ENCODE assay signal across 8 cellular contexts in the genomic region with DNA sequence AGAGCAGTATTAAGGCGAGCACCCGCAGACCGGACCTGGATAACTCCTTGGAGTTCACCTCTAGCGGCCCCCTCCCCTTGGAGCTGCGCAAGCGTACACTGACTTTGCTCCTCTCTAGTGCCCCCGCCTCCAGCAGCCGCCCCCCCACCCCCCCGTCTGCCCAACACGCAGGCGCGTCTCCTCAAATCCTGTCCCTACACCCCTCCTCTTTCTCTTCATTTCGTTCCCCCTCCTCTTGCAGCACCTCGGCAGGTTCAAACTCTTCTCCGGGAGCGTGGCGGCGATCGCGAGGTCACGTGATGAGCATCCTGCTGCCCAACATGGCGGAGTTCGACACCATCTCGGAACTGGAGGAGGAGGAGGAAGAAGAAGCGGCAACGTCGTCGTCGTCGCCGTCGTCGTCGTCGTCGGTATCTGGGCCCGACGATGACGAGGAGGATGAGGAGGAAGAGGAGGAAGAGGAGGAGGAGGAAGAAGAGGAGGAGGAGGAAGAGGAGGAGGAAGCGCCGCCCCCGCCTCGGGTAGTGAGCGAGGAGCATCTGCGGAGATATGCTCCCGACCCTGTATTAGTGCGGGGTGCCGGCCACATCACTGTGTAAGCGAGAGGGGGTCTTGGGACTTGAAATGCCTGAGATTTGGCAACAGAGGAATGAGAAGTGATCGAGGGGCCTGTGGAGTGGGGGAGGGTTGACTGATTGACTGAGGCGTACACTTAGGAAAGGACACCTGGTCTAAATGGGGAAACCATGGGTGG. TPM values are rescaled to one million over a fixed set of nuclear protein-coding genes. Genes with fewer than 3 reads are reported as not detected.
DNase-seq lines count a peak whose midpoint lies in the region; ATAC-seq and TF ChIP-seq lines count a peak whose summit lies in the region.

TSS of gene CHIC1 (plus strand) at position 212 of the 754 bp plus-strand sequence. CDS start at position 300, 88 bp downstream.

- peak; percentile 73 for ATAC-seq in CD4-positive, alpha-beta T cell (ENCODE audit: poor library complexity)
- ATAC-seq in GM19455 (IDR thresholded peaks at IDR 0.05; ENCODE audit: unreplicated experiment) = peak; percentile 49
- ATAC-seq in natural killer cell treated with Interleukin-12 subunit alpha and Interleukin-12 subunit beta and Interleukin-15 and Interleukin-18, amount 100 ng/mL, for 72 hours = peak; percentile 81 to 82
- ATAC-seq in stimulated activated naive B cell treated with anti-CD40 and anti-IgM and Interleukin-4, amounts not matched to agents 10 μg/mL and 1 μg/mL and 100 μg/mL, for 72 hours (replicated peaks) = peak; percentile 77 to 80

- H3K4me2 ChIP-seq in PC-9 = peak within 1 kb of the TSS; percentile 88
- peak within 1 kb of the TSS; percentile 75 for H3K4me2 ChIP-seq in fibroblast of lung (ENCODE audit: extremely low read depth, insufficient read depth, low read length)

- H3K36me3 ChIP-seq in PC-9 (ENCODE audit: low read depth) = no peaks in the 10 kb centered on the region
- no peaks in the 10 kb centered on the region for H3K36me3 ChIP-seq in fibroblast of lung (ENCODE audit: control insufficient read depth, insufficient read depth, low read length)

- intact Hi-C loops in CD4-positive, alpha-beta T cell (cut with DNase I, micrococcal nuclease) = loop anchor here in 1 of 2 experiments (10.0 kb wide), 3 partner anchors 348 to 1288 kb away; partner anchors contain the start of genes NAP1L2 and RPS4X
- intact Hi-C loops in PC-9 (cut with micrococcal nuclease; ENCODE audit: unreplicated experiment) = loop anchor here (2.0 kb wide), 1 partner anchor 14 kb away; no protein-coding TSS in a partner anchor

- POLR2A ChIA-PET in CD4-positive, alpha-beta T cell (lab: Charles Lee) = interaction anchor here (0.6 kb wide), 1 partner anchor 19 kb away, joined by 3 read pairs; no protein-coding TSS in a partner anchor
- POLR2A ChIA-PET in PC-9 (lab: Charles Lee; ENCODE audit: unreplicated experiment) = interaction anchor here (0.6 kb wide), 1 partner anchor 456 kb away, joined by 3 read pairs; no protein-coding TSS in a partner anchor

- H3F3A ChIP-seq in PC-9 (ENCODE audit: insufficient read depth, low read depth) = no peaks in the 10 kb centered on the region

- no peak for TF ChIP-seq CTCF in CD4-positive, alpha-beta T cell (IDR thresholded peaks at IDR 0.05)
- no peak for TF ChIP-seq CTCF in PC-9 (conservative IDR thresholded peaks at IDR 0.05)
- TF ChIP-seq CTCF in fibroblast of lung (conservative IDR thresholded peaks at IDR 0.05 in 1 of 2, IDR thresholded peaks at IDR 0.05 in 1 of 2; ENCODE audit: low read depth in 1 of 2, low read length in 2 of 2) = no peak

- H3K79me2 ChIP-seq in PC-9 (ENCODE audit: low read depth) = no peaks in the 10 kb centered on the region
- H3K79me2 ChIP-seq in fibroblast of lung (ENCODE audit: control insufficient read depth, insufficient read depth, low read length) = no peaks in the 10 kb centered on the region

- H3K27ac ChIP-seq in CD4-positive, alpha-beta T cell (ENCODE audit: low read depth, low read length) = peak within 1 kb of the TSS; percentile 78
- H3K27ac ChIP-seq in PC-9 (peak within 1 kb of the TSS; percentile 28; the same call in 1 of the 2 replicates), fibroblast of lung (ENCODE audit: insufficient read depth, low read length) (peak within 1 kb of the TSS; percentile 71)

- H2AFZ ChIP-seq in PC-9 (peak within 1 kb of the TSS; percentile 99), fibroblast of lung (ENCODE audit: low read length) (peak within 1 kb of the TSS; percentile 88)

- peaks cover 11% of the 10 kb centered on the region for H3K36me3 Mint-ChIP-seq in CD4-positive, alpha-beta T cell (ENCODE audit: low read depth)
- H3K36me3 Mint-ChIP-seq in natural killer cell treated with Interleukin-12 subunit alpha and Interleukin-12 subunit beta and Interleukin-15 and Interleukin-18, amount 100 ng/mL, for 72 hours = no peaks in the 10 kb centered on the region
- H3K36me3 Mint-ChIP-seq in stimulated activated naive B cell treated with anti-CD40 and anti-IgM and Interleukin-4, amounts not matched to agents 10 μg/mL and 1 μg/mL and 100 μg/mL, for 72 hours = no peaks in the 10 kb centered on the region

- peak within 1 kb of the TSS; percentile 96 for H3K4me3 Mint-ChIP-seq in CD4-positive, alpha-beta T cell
- peak within 1 kb of the TSS; percentile 94 for H3K4me3 Mint-ChIP-seq in natural killer cell treated with Interleukin-12 subunit alpha and Interleukin-12 subunit beta and Interleukin-15 and Interleukin-18, amount 100 ng/mL, for 72 hours
- H3K4me3 Mint-ChIP-seq in stimulated activated naive B cell treated with anti-CD40 and anti-IgM and Interleukin-4, amounts not matched to agents 10 μg/mL and 1 μg/mL and 100 μg/mL, for 72 hours = peak within 1 kb of the TSS; percentile 87 to 93

- CTCF ChIA-PET in CD4-positive, alpha-beta T cell (lab: Charles Lee) = interaction anchor here (1.6 kb wide), 1 partner anchor 11 kb away, joined by 4 read pairs; no protein-coding TSS in a partner anchor
- CTCF ChIA-PET in PC-9 (lab: Charles Lee) = no interaction called here

- no peaks in the 10 kb centered on the region for H4K20me1 ChIP-seq in PC-9 (ENCODE audit: insufficient read depth)
- H4K20me1 ChIP-seq in fibroblast of lung (ENCODE audit: control insufficient read depth, extremely low read depth, insufficient read depth, low read length) = no peaks in the 10 kb centered on the region

- H3K4me3 ChIP-seq in PC-9 (peak within 1 kb of the TSS; percentile 71), fibroblast of lung (replicated peaks in 1 of 4; ENCODE audit: control extremely low read depth in 1 of 4, insufficient read depth in 1 of 4, low read depth in 3 of 4, low read length in 4 of 4) (peak within 1 kb of the TSS; percentile 59 to 92 (median 69))

- H3K9me2 ChIP-seq in PC-9 (ENCODE audit: insufficient read depth) = no peaks in the 10 kb centered on the region

- H3K9me3 ChIP-seq in CD4-positive, alpha-beta T cell (ENCODE audit: control insufficient read depth, low read length) = no peaks in the 10 kb centered on the region
- H3K9me3 ChIP-seq in PC-9 (ENCODE audit: insufficient read depth, low read depth) (no peaks in the 10 kb centered on the region), fibroblast of lung (ENCODE audit: control insufficient read depth, insufficient read depth, low read depth, low read length) (no peaks in the 10 kb centered on the region)

- H3K27me3 ChIP-seq in CD4-positive, alpha-beta T cell (ENCODE audit: control insufficient read depth, insufficient read depth, low read length) = no peaks in the 10 kb centered on the region
- H3K27me3 ChIP-seq in PC-9 (ENCODE audit: insufficient read depth, low read depth) (no peaks in the 10 kb centered on the region), fibroblast of lung (ENCODE audit: control insufficient read depth, insufficient read depth, low read length) (no peaks in the 10 kb centered on the region)

- peak; percentile 48 to 70 (median 59) for DNase-seq in CD4-positive, alpha-beta T cell
- peak; percentile 53 for DNase-seq in HPDE6-E6E7 (ENCODE audit: extremely low spot score)
- peak; percentile 55 to 59 for DNase-seq in PC-9
- DNase-seq in activated T-helper 1 cell treated with anti-CD3 and anti-CD28 coated beads, Interleukin-2, amount 50 U/mL, for 16 hours (ENCODE audit: low read depth in 1 of 2, low spot score in 1 of 2) = peak; percentile 45 to 49
- peak; percentile 72 to 75 for DNase-seq in fibroblast of lung (ENCODE audit: low read depth in 2 of 2)
- DNase-seq in natural killer cell treated with Interleukin-12 subunit alpha and Interleukin-12 subunit beta and Interleukin-15 and Interleukin-18, amount 100 ng/mL, for 72 hours (ENCODE audit: low spot score) = peak; percentile 80
- peak; percentile 59 for DNase-seq in stimulated activated naive B cell treated with anti-CD40 and anti-IgM and Interleukin-4, amounts not matched to agents 10 μg/mL and 1 μg/mL and 100 μg/mL, for 72 hours

- peak within 1 kb of the TSS; percentile 96 for H3K27ac Mint-ChIP-seq in CD4-positive, alpha-beta T cell
- peak within 1 kb of the TSS; percentile 94 for H3K27ac Mint-ChIP-seq in natural killer cell treated with Interleukin-12 subunit alpha and Interleukin-12 subunit beta and Interleukin-15 and Interleukin-18, amount 100 ng/mL, for 72 hours
- H3K27ac Mint-ChIP-seq in stimulated activated naive B cell treated with anti-CD40 and anti-IgM and Interleukin-4, amounts not matched to agents 10 μg/mL and 1 μg/mL and 100 μg/mL, for 72 hours = peak within 1 kb of the TSS; percentile 95

- 0 out of 2 replicates have a peak, but pooled peaks cover 4% of the 10 kb centered on the region for H3K4me1 ChIP-seq in PC-9 (replicated peaks; ENCODE audit: insufficient read depth)
- H3K4me1 ChIP-seq in fibroblast of lung (ENCODE audit: control insufficient read depth, extremely low read depth, insufficient read depth, low read length) = no peaks in the 10 kb centered on the region

- BruUV-seq in PC-9 (replicated peaks; lab: Mats Ljungman, UMichigan) = no TSS peak

- no peaks in the 10 kb centered on the region for H3K27me3 Mint-ChIP-seq in CD4-positive, alpha-beta T cell
- H3K27me3 Mint-ChIP-seq in natural killer cell treated with Interleukin-12 subunit alpha and Interleukin-12 subunit beta and Interleukin-15 and Interleukin-18, amount 100 ng/mL, for 72 hours = peaks cover 0 to 2% of the 10 kb centered on the region in 2 donors
- H3K27me3 Mint-ChIP-seq in stimulated activated naive B cell treated with anti-CD40 and anti-IgM and Interleukin-4, amounts not matched to agents 10 μg/mL and 1 μg/mL and 100 μg/mL, for 72 hours = no peaks in the 10 kb centered on the region

- H3K4me1 Mint-ChIP-seq in CD4-positive, alpha-beta T cell (ENCODE audit: low read depth) = peaks cover 31% of the 10 kb centered on the region
- H3K4me1 Mint-ChIP-seq in natural killer cell treated with Interleukin-12 subunit alpha and Interleukin-12 subunit beta and Interleukin-15 and Interleukin-18, amount 100 ng/mL, for 72 hours (ENCODE audit: low read depth in 2 of 2) = peaks cover 7 to 13% of the 10 kb centered on the region in 2 donors
- peaks cover 0 to 2% of the 10 kb centered on the region in 2 donors for H3K4me1 Mint-ChIP-seq in stimulated activated naive B cell treated with anti-CD40 and anti-IgM and Interleukin-4, amounts not matched to agents 10 μg/mL and 1 μg/mL and 100 μg/mL, for 72 hours

- H3K9me3 Mint-ChIP-seq in CD4-positive, alpha-beta T cell = no peaks in the 10 kb centered on the region
- no peaks in the 10 kb centered on the region for H3K9me3 Mint-ChIP-seq in natural killer cell treated with Interleukin-12 subunit alpha and Interleukin-12 subunit beta and Interleukin-15 and Interleukin-18, amount 100 ng/mL, for 72 hours
- H3K9me3 Mint-ChIP-seq in stimulated activated naive B cell treated with anti-CD40 and anti-IgM and Interleukin-4, amounts not matched to agents 10 μg/mL and 1 μg/mL and 100 μg/mL, for 72 hours = no peaks in the 10 kb centered on the region

- peak within 1 kb of the TSS; percentile 43 for H3K9ac ChIP-seq in fibroblast of lung (ENCODE audit: insufficient read depth, low read length)

RNA-seq across cellular contexts. Expression of gene CHIC1, which starts in this region (rescaled TPM):
- 1 to 10 TPM; 7.0 to 7.2 TPM for total RNA-seq in CD4-positive, alpha-beta T cell
- total RNA-seq in PC-9 (2021) (7.8 and 8.6 TPM in 2 replicates), fibroblast of lung (7.2 and 9.1 TPM in 2 replicates)
- polyA plus RNA-seq in fibroblast of lung = 8.6 and 11.1 TPM in 2 replicates
- 5.2 and 7.1 TPM in 2 replicates for polyA plus RNA-seq in fibroblast of lung (2012)
- 0.15 and 0.55 TPM in 2 replicates for polyA minus RNA-seq in fibroblast of lung (ENCODE audit: low replicate concordance)
- total RNA-seq in natural killer cell treated with Interleukin-12 subunit alpha and Interleukin-12 subunit beta and Interleukin-15 and Interleukin-18, amount 100 ng/mL, for 72 hours = 1 to 10 TPM; 4.4 to 7.4 TPM

Comparison
In these comparisons a context has a peak if more than half of its experiments do, and no peak if none do; other contexts are left out.
1. Peak in every context shown above with its lines: DNase-seq, ATAC-seq, H3K4me3 ChIP-seq and H3K27ac ChIP-seq.
2. H3K27ac ChIP-seq: peak in every context shown above with its lines; median percentile 78 in CD4-positive, alpha-beta T cell; 71 in fibroblast of lung; 28 in PC-9.